ENCODE assay signal across 9 cellular contexts in genomic region chr1:53888716-53889115, GRCh38. TPM values are rescaled to one million over a fixed set of nuclear protein-coding genes. Genes with fewer than 3 reads are reported as not detected.
DNase-seq lines count a peak whose midpoint lies in the region; ATAC-seq and TF ChIP-seq lines count a peak whose summit lies in the region.
"Had no signal": no experiment of that assay in that cellular context is flagged by ENCODE, and none has a peak within 500 bp of the region (broad histone marks: within the 10 kb centered on the region; RNA-seq: fewer than 3 reads in every experiment).

No MANE protein-coding gene starts in this region.

- no peak overlapping the region for H3K27ac ChIP-seq in CD4-positive, CD25-positive, alpha-beta regulatory T cell (ENCODE audit: insufficient read depth, low read length, poor library complexity, severe bottlenecking)
- H3K27ac ChIP-seq in OCI-LY1 (ENCODE audit: low read depth, low read length, poor library complexity, severe bottlenecking) (peak overlapping the region; percentile 11), duodenal mucosa (ENCODE audit: low read depth, low read length) (no peak overlapping the region), neural progenitor cell (no peak overlapping the region)

- H3K27me3 ChIP-seq in CD4-positive, CD25-positive, alpha-beta regulatory T cell (ENCODE audit: control insufficient read depth, insufficient read depth, low read length) = no peaks in the 10 kb centered on the region
- no peaks in the 10 kb centered on the region for H3K27me3 ChIP-seq in OCI-LY1 (ENCODE audit: insufficient read depth, low read length)
- no peaks in the 10 kb centered on the region for H3K27me3 ChIP-seq in duodenal mucosa (ENCODE audit: control insufficient read depth in 1 of 2, insufficient read depth in 2 of 2, low read length in 2 of 2)
- no peaks in the 10 kb centered on the region for H3K27me3 ChIP-seq in neural progenitor cell

- peaks cover 20% of the 10 kb centered on the region for H3K36me3 Mint-ChIP-seq in CD4-positive, CD25-positive, alpha-beta regulatory T cell
- H3K36me3 Mint-ChIP-seq in neural progenitor cell = no peaks in the 10 kb centered on the region

- H3K4me1 ChIP-seq in CD4-positive, CD25-positive, alpha-beta regulatory T cell (ENCODE audit: control insufficient read depth, insufficient read depth, low read length, poor library complexity, severe bottlenecking) = peaks cover 17% of the 10 kb centered on the region
- H3K4me1 ChIP-seq in OCI-LY1 (ENCODE audit: insufficient read depth, low read length, severe bottlenecking) (peaks cover 25% of the 10 kb centered on the region), duodenal mucosa (ENCODE audit: control insufficient read depth in 1 of 2, insufficient read depth in 2 of 2, low read length in 2 of 2) (peaks cover 15 to 16% of the 10 kb centered on the region in 2 donors), neural progenitor cell (peaks cover 4% of the 10 kb centered on the region)

- DNase-seq in CD4-positive, CD25-positive, alpha-beta regulatory T cell = no peak
- DNase-seq in neural progenitor cell (ENCODE audit: low spot score) = no peak
- DNase-seq in EL = no peak
- no peak for DNase-seq in UCSD-AML1 (lab: John Stamatoyannopoulos, UW; ENCODE audit: unreplicated experiment)
- DNase-seq in iPS-NIHi7 (ENCODE audit: extremely low spot score) = no peak
- DNase-seq in stimulated activated CD4-positive, alpha-beta T cell treated with anti-CD3 and anti-CD28 coated beads, Interleukin-15, amount 100 ng/mL, for 24 hours = no peak
- DNase-seq: small intestine had no signal

- no peak overlapping the region for H2AFZ ChIP-seq in OCI-LY1 (ENCODE audit: low read length)
- no peak overlapping the region for H2AFZ ChIP-seq in neural progenitor cell (replicated peaks)

- H3F3A ChIP-seq in OCI-LY1 (ENCODE audit: insufficient read depth, low read length) (no peaks in the 10 kb centered on the region), neural progenitor cell (ENCODE audit: low read depth) (peaks cover 4% of the 10 kb centered on the region)

- H3K4me3 Mint-ChIP-seq in CD4-positive, CD25-positive, alpha-beta regulatory T cell = peak overlapping the region; percentile 94 to 96 (median 95)
- H3K4me3 Mint-ChIP-seq in neural progenitor cell = peak overlapping the region; percentile 98

- peak overlapping the region; percentile 79 for H3K9ac ChIP-seq in OCI-LY1 (ENCODE audit: low read length)
- peak overlapping the region in 1 of 2 donors; percentile 82 for H3K9ac ChIP-seq in duodenal mucosa (ENCODE audit: low read depth in 1 of 2, low read length in 2 of 2)
- no peak overlapping the region for H3K9ac ChIP-seq in neural progenitor cell

- TF ChIP-seq CTCF in OCI-LY1 (IDR thresholded peaks at IDR 0.05; ENCODE audit: low read length) (no peak), neural progenitor cell (IDR thresholded peaks at IDR 0.05) (no peak)

- H3K4me2 ChIP-seq in OCI-LY1 (ENCODE audit: low read length) (peak overlapping the region; percentile 90), neural progenitor cell (peak overlapping the region; percentile 70)

- H3K4me3 ChIP-seq in CD4-positive, CD25-positive, alpha-beta regulatory T cell (ENCODE audit: low read depth, low read length) = peak overlapping the region; percentile 94
- peak overlapping the region; percentile 87 for H3K4me3 ChIP-seq in OCI-LY1 (ENCODE audit: low read depth, low read length, poor library complexity, severe bottlenecking)
- peak overlapping the region; percentile 89 to 95 for H3K4me3 ChIP-seq in duodenal mucosa (ENCODE audit: low read depth in 1 of 2, low read length in 2 of 2)
- H3K4me3 ChIP-seq in neural progenitor cell = peak overlapping the region; percentile 84

- H3K9me3 Mint-ChIP-seq in CD4-positive, CD25-positive, alpha-beta regulatory T cell = no peaks in the 10 kb centered on the region
- H3K9me3 Mint-ChIP-seq in neural progenitor cell = no peaks in the 10 kb centered on the region

- H3K9me2 ChIP-seq in OCI-LY1 (ENCODE audit: low read depth, low read length) = no peaks in the 10 kb centered on the region

- H3K36me3 ChIP-seq in CD4-positive, CD25-positive, alpha-beta regulatory T cell (ENCODE audit: control insufficient read depth, insufficient read depth, low read length) = no peaks in the 10 kb centered on the region
- H3K36me3 ChIP-seq in OCI-LY1 (ENCODE audit: insufficient read depth, low read length) = peaks cover 15% of the 10 kb centered on the region; the same call in 1 of the 2 replicates
- peaks cover 0 to 15% of the 10 kb centered on the region in 2 donors for H3K36me3 ChIP-seq in duodenal mucosa (ENCODE audit: control insufficient read depth in 1 of 2, insufficient read depth in 2 of 2, low read length in 2 of 2)
- H3K36me3 ChIP-seq in neural progenitor cell = peaks cover 5% of the 10 kb centered on the region

- H3K27ac Mint-ChIP-seq in CD4-positive, CD25-positive, alpha-beta regulatory T cell = peak overlapping the region; percentile 93
- H3K27ac Mint-ChIP-seq in neural progenitor cell = no peak overlapping the region

- no peak for ATAC-seq in CD4-positive, CD25-positive, alpha-beta regulatory T cell (ENCODE audit: low read depth in 2 of 2)

- H3K79me2 ChIP-seq in OCI-LY1 (ENCODE audit: insufficient read depth, low read length) (no peaks in the 10 kb centered on the region), neural progenitor cell (ENCODE audit: low read depth) (peaks cover 3% of the 10 kb centered on the region)

- no peaks in the 10 kb centered on the region for H3K27me3 Mint-ChIP-seq in CD4-positive, CD25-positive, alpha-beta regulatory T cell
- H3K27me3 Mint-ChIP-seq in neural progenitor cell (ENCODE audit: insufficient read depth, low read depth) = peaks cover 3% of the 10 kb centered on the region

- H3K9me3 ChIP-seq in CD4-positive, CD25-positive, alpha-beta regulatory T cell (ENCODE audit: control insufficient read depth in 2 of 2, low read length in 2 of 2) = no peaks in the 10 kb centered on the region
- H3K9me3 ChIP-seq in OCI-LY1 (ENCODE audit: low read length) (no peaks in the 10 kb centered on the region), duodenal mucosa (ENCODE audit: control insufficient read depth in 1 of 2, low read length in 2 of 2) (no peaks in the 10 kb centered on the region), neural progenitor cell (ENCODE audit: low read depth) (no peaks in the 10 kb centered on the region)

- H3K4me1 Mint-ChIP-seq in CD4-positive, CD25-positive, alpha-beta regulatory T cell = peaks cover 19 to 61% (median 42%) of the 10 kb centered on the region in 4 donors
- H3K4me1 Mint-ChIP-seq in neural progenitor cell = peaks cover 14% of the 10 kb centered on the region

- H4K20me1 ChIP-seq in OCI-LY1 (ENCODE audit: insufficient read depth, low read length) (no peaks in the 10 kb centered on the region), neural progenitor cell (ENCODE audit: low read depth) (no peaks in the 10 kb centered on the region)

RNA-seq across cellular contexts. Expression of gene YIPF1, which starts 0.9 kb away (rescaled TPM):
- 16.0 TPM for total RNA-seq in CD4-positive, CD25-positive, alpha-beta regulatory T cell
- polyA plus RNA-seq in CD4-positive, CD25-positive, alpha-beta regulatory T cell = 10 to 100 TPM; 35.8 to 51.4 (median 38.8) TPM
- total RNA-seq in neural progenitor cell (ENCODE audit: low replicate concordance) = 35.7 and 41.2 TPM in 2 replicates

RNA-seq across cellular contexts. Expression of gene DIO1, which starts 5.3 kb away (rescaled TPM):
- total RNA-seq in CD4-positive, CD25-positive, alpha-beta regulatory T cell = not detected
- under 1 TPM in 1 of 4 donors, not detected in 3; 0.09 TPM for polyA plus RNA-seq in CD4-positive, CD25-positive, alpha-beta regulatory T cell
- total RNA-seq in neural progenitor cell (ENCODE audit: low replicate concordance) = not detected in 2 replicates
- polyA plus RNA-seq: small intestine had no signal

RNA-seq across cellular contexts. Expression of gene NDC1, which starts 50.6 kb away (rescaled TPM):
- total RNA-seq in CD4-positive, CD25-positive, alpha-beta regulatory T cell = 4.9 TPM
- 1 to 10 TPM; 3.3 to 6.4 (median 4.6) TPM for polyA plus RNA-seq in CD4-positive, CD25-positive, alpha-beta regulatory T cell
- total RNA-seq in neural progenitor cell (ENCODE audit: low replicate concordance) = 63.6 and 94.3 TPM in 2 replicates

RNA-seq across cellular contexts. Expression of gene IFT25, which starts 56.8 kb away (rescaled TPM):
- 23.0 TPM for total RNA-seq in CD4-positive, CD25-positive, alpha-beta regulatory T cell
- 10 to 100 TPM; 57.6 to 74.7 (median 66.6) TPM for polyA plus RNA-seq in CD4-positive, CD25-positive, alpha-beta regulatory T cell
- 48.4 and 54.0 TPM in 2 replicates for total RNA-seq in neural progenitor cell (ENCODE audit: low replicate concordance)

RNA-seq across cellular contexts. Expression of gene LRRC42, which starts 57.4 kb away (rescaled TPM):
- total RNA-seq in CD4-positive, CD25-positive, alpha-beta regulatory T cell = 6.9 TPM
- 10 to 100 TPM in 1 of 4 donors, 1 to 10 TPM in 3; 7.3 to 11.9 (median 8.4) TPM for polyA plus RNA-seq in CD4-positive, CD25-positive, alpha-beta regulatory T cell
- 69.1 and 74.5 TPM in 2 replicates for total RNA-seq in neural progenitor cell (ENCODE audit: low replicate concordance)

Comparison
In these comparisons a context has a peak if more than half of its experiments do, and no peak if none do; other contexts are left out.
1. RNA of gene NDC1, which starts 50.6 kb away (total RNA-seq): 63.6 to 94.3 TPM in neural progenitor cell; 4.9 TPM in CD4-positive, CD25-positive, alpha-beta regulatory T cell (single experiment); every median in the first group is over 10 times any median in the second.
2. Peak in every context shown above with its lines, with median percentiles within 50 percentile points of each other: H3K4me3 ChIP-seq.